ENCODE assay signal across 16 cellular contexts in genomic region chr2:127633556-127634065, GRCh38. TPM values are rescaled to one million over a fixed set of nuclear protein-coding genes. Genes with fewer than 3 reads are reported as not detected.
DNase-seq lines count a peak whose midpoint lies in the region; ATAC-seq and TF ChIP-seq lines count a peak whose summit lies in the region.
"Had no signal": no experiment of that assay in that cellular context is flagged by ENCODE, and none has a peak within 500 bp of the region (broad histone marks: within the 10 kb centered on the region; RNA-seq: fewer than 3 reads in every experiment).

No MANE protein-coding gene starts in this region.

- no peaks in the 10 kb centered on the region for H3K9me3 Mint-ChIP-seq in memory B cell
- H3K9me3 Mint-ChIP-seq: activated naive CD4-positive, alpha-beta T cell treated with anti-CD3 and anti-CD28 coated beads, Interleukin-2, amount 10 ng/mL, durations not matched to agents 7 days and 5 days; central memory CD8-positive, alpha-beta T cell had no signal

- intact Hi-C loops in heart right ventricle (cut with DNase I), result loop anchor here in 2 of 10 donors (5.0 to 10.0 kb wide), 2 partner anchors 44 to 61 kb away; partner anchors contain the start of gene LIMS2 (in 1 of the 2)
- intact Hi-C loops in Right ventricle myocardium inferior (cut with DNase I), result no loop called here

- TF ChIP-seq POLR2A in Peyer's patch (IDR thresholded peaks at IDR 0.05), result no peak

- no peaks in the 10 kb centered on the region for H3K27me3 Mint-ChIP-seq in memory B cell
- H3K27me3 Mint-ChIP-seq: activated naive CD4-positive, alpha-beta T cell treated with anti-CD3 and anti-CD28 coated beads, Interleukin-2, amount 10 ng/mL, durations not matched to agents 7 days and 5 days; central memory CD8-positive, alpha-beta T cell had no signal

- H3K9me3 ChIP-seq in heart right ventricle, result no peaks in the 10 kb centered on the region
- H3K9me3 ChIP-seq in Peyer's patch, result no peaks in the 10 kb centered on the region
- H3K9me3 ChIP-seq in thoracic aorta, result no peaks in the 10 kb centered on the region
- H3K9me3 ChIP-seq: HAP-1 had no signal

- H3K36me3 Mint-ChIP-seq in memory B cell, result no peaks in the 10 kb centered on the region

- peak overlapping the region; percentile 21 for H3K4me3 Mint-ChIP-seq in memory B cell
- H3K4me3 Mint-ChIP-seq: activated naive CD4-positive, alpha-beta T cell treated with anti-CD3 and anti-CD28 coated beads, Interleukin-2, amount 10 ng/mL, durations not matched to agents 7 days and 5 days; central memory CD8-positive, alpha-beta T cell had no signal

- ATAC-seq in heart right ventricle (peak in 3 of 8 donors; percentile 0 to 10 (median 1)), Right ventricle myocardium inferior (no peak), memory B cell (ENCODE audit: low read depth) (no peak), thoracic aorta (ENCODE audit: insufficient number of reproducible peaks, low FRiP score, low read depth) (no peak), GM21825 (IDR thresholded peaks at IDR 0.05; ENCODE audit: unreplicated experiment) (no peak)

- WGBS in heart right ventricle, 2 donors, result 50 to 59% methylated on average over 9 of the region's 9 CpGs

- DNase-seq in heart right ventricle, result peak in 1 of 2 donors; percentile 34
- DNase-seq in Right ventricle myocardium inferior (ENCODE audit: missing footprints), result no peak
- DNase-seq in Peyer's patch, result no peak
- no peak for DNase-seq in memory B cell (ENCODE audit: low spot score in 2 of 2)
- DNase-seq in thoracic aorta (ENCODE audit: low spot score), result no peak
- no peak for DNase-seq in T-helper 1 cell
- no peak for DNase-seq in ecto neural progenitor cell (ENCODE audit: low spot score)
- DNase-seq: activated naive CD4-positive, alpha-beta T cell treated with anti-CD3 and anti-CD28 coated beads, Interleukin-2, amount 10 ng/mL, durations not matched to agents 7 days and 5 days; glutamatergic neuron; NCI-H345 had no signal

- TF ChIP-seq CTCF in heart right ventricle (IDR thresholded peaks at IDR 0.05) (no peak), Peyer's patch (IDR thresholded peaks at IDR 0.05) (no peak), thoracic aorta (IDR thresholded peaks at IDR 0.05) (no peak)

- peaks cover 76% of the 10 kb centered on the region for H3K4me1 Mint-ChIP-seq in memory B cell

- no peaks in the 10 kb centered on the region for H3K27me3 ChIP-seq in heart right ventricle
- H3K27me3 ChIP-seq in Peyer's patch, result no peaks in the 10 kb centered on the region
- H3K27me3 ChIP-seq in thoracic aorta (replicated peaks; ENCODE audit: insufficient read depth), result no peaks in the 10 kb centered on the region

- H3K4me3 ChIP-seq in heart right ventricle (no peak overlapping the region), Peyer's patch (no peak overlapping the region), thoracic aorta (no peak overlapping the region)
- H3K4me3 ChIP-seq: HAP-1, skin epidermis had no signal

- H3K36me3 ChIP-seq in heart right ventricle (peaks cover 0 to 15% (median 2%) of the 10 kb centered on the region in 9 donors), Peyer's patch (peaks cover 0 to 72% (median 0%) of the 10 kb centered on the region in 3 donors), thoracic aorta (peaks cover 3% of the 10 kb centered on the region)
- H3K36me3 ChIP-seq: HAP-1 had no signal

- H3K4me1 ChIP-seq in heart right ventricle (peaks cover 28 to 95% (median 69%) of the 10 kb centered on the region in 9 donors), Peyer's patch (peaks cover 0 to 70% (median 31%) of the 10 kb centered on the region in 4 donors), thoracic aorta (ENCODE audit: control insufficient read depth in 1 of 2, low read depth in 2 of 2) (peaks cover 27 to 49% of the 10 kb centered on the region in 2 donors)
- H3K4me1 ChIP-seq: HAP-1 had no signal

- H3K27ac ChIP-seq in heart right ventricle (peak overlapping the region; percentile 19 to 95 (median 65)), Peyer's patch (peak overlapping the region in 3 of 4 donors; percentile 5 to 83 (median 49)), thoracic aorta (peak overlapping the region; percentile 24 to 52)

- peak overlapping the region; percentile 81 for H3K27ac Mint-ChIP-seq in memory B cell
- H3K27ac Mint-ChIP-seq: activated naive CD4-positive, alpha-beta T cell treated with anti-CD3 and anti-CD28 coated beads, Interleukin-2, amount 10 ng/mL, durations not matched to agents 7 days and 5 days had no signal

RNA-seq across cellular contexts. Expression of gene GPR17, which starts 12.3 kb away (rescaled TPM):
- under 1 TPM in 6 of 10 donors, not detected in 4; 0.22 to 0.59 (median 0.46) TPM for total RNA-seq in heart right ventricle
- 10 to 100 TPM in 1 of 2 donors, under 1 TPM in 1; 0.28 to 16.5 TPM for polyA plus RNA-seq in heart right ventricle
- total RNA-seq in Right ventricle myocardium inferior, result 0.16 TPM
- not detected for total RNA-seq in Peyer's patch
- not detected for total RNA-seq in thoracic aorta
- polyA plus RNA-seq: AG04450, keratinocyte had no signal

RNA-seq across cellular contexts. Expression of gene LIMS2, which starts 41.7 kb away (rescaled TPM):
- 100 to 1,000 TPM; 150 to 285 (median 160) TPM for total RNA-seq in heart right ventricle
- 100 to 1,000 TPM; 148 to 687 TPM for polyA plus RNA-seq in heart right ventricle
- total RNA-seq in Right ventricle myocardium inferior, result 260 TPM
- 10 to 100 TPM in 3 of 4 donors, 1 to 10 TPM in 1; 7.7 to 95.7 (median 21.9) TPM for total RNA-seq in Peyer's patch
- 100 to 1,000 TPM; 177 to 246 TPM for total RNA-seq in thoracic aorta
- polyA plus RNA-seq: keratinocyte had no signal
